Comparison of ENCODE assay signal across 20 cellular contexts in the genomic region with DNA sequence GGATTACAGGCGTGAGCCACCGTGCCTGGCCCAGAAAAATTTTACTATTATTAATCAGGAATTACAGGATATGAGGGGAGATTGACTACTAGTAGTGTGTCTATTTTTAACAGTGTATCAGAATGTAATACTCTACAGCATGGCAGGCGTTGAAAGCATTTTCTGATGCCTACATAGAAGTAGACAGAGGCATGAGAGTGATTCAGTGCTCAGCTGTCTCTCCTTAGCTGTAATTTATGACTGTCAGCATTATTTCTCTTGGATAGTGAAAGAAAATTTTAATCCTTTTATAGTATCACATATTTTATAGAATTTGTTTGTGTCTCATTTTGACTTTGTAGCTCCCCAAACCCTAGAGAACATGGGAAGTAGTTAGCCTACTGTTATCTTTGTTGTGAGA. TPM values are rescaled to one million over a fixed set of nuclear protein-coding genes. Genes with fewer than 3 reads are reported as not detected.
A peak's percentile ranks its signal among the peaks of the same experiment; 100 is the strongest.
DNase-seq lines count a peak whose midpoint lies in the region; ATAC-seq and TF ChIP-seq lines count a peak whose summit lies in the region.
"Had no signal": no experiment of that assay in that cellular context is flagged by ENCODE, and none has a peak within 500 bp of the region (broad histone marks: within the 10 kb centered on the region; RNA-seq: fewer than 3 reads in every experiment).

No MANE protein-coding gene starts in this region.

- TF ChIP-seq POLR2A in body of pancreas (IDR thresholded peaks at IDR 0.05) (no peak), vagina (IDR thresholded peaks at IDR 0.05) (no peak)

- DNase-seq in Right ventricle myocardium inferior (ENCODE audit: missing footprints) (no peak), cardiac septum (ENCODE audit: low spot score) (no peak), body of pancreas (no peak), kidney glomerular epithelial cell (lab: John Stamatoyannopoulos, UW) (peak; percentile 4), vagina (ENCODE audit: extremely low spot score in 2 of 2) (no peak)
- DNase-seq: activated CD4-positive, alpha-beta T cell treated with anti-CD3 and anti-CD28 coated beads for 4 hours; activated CD8-positive, alpha-beta memory T cell treated with anti-CD3 and anti-CD28 coated beads, Interleukin-2, amount 50 U/mL, for 48 hours; CD4-positive, alpha-beta memory T cell; effector memory CD4-positive, alpha-beta T cell; foreskin melanocyte; NCI-H1105; NCI-H2171; NCI-H82; retina; SHP77; stimulated activated CD4-positive, alpha-beta T cell treated with anti-CD3 and anti-CD28 coated beads, Interleukin-4, amount 100 ng/mL, for 24 hours; T-helper 9 cell had no signal

- peak overlapping the region in 3 of 4 donors; percentile 23 to 89 (median 82) for H3K27ac ChIP-seq in body of pancreas
- H3K27ac ChIP-seq in vagina: peak overlapping the region; percentile 60

- H3K4me1 ChIP-seq in body of pancreas (peaks cover 49% of the 10 kb centered on the region), vagina (peaks cover 35% of the 10 kb centered on the region)

- H3K36me3 ChIP-seq in body of pancreas (replicated peaks in 1 of 2; ENCODE audit: insufficient read depth in 1 of 2, low read depth in 2 of 2) (no peaks in the 10 kb centered on the region), vagina (no peaks in the 10 kb centered on the region)

- H3K9me3 ChIP-seq in body of pancreas (no peaks in the 10 kb centered on the region), vagina (no peaks in the 10 kb centered on the region)

- TF ChIP-seq CTCF in body of pancreas (IDR thresholded peaks at IDR 0.05) (no peak), vagina (IDR thresholded peaks at IDR 0.05) (no peak)

- intact Hi-C loops in Right ventricle myocardium inferior (cut with DNase I): no loop called here
- intact Hi-C loops in cardiac septum (cut with DNase I): no loop called here
- intact Hi-C loops in body of pancreas (cut with DNase I): no loop called here
- intact Hi-C loops in vagina (cut with DNase I): no loop called here

- H3K27me3 ChIP-seq in body of pancreas: no peaks in the 10 kb centered on the region
- no peaks in the 10 kb centered on the region for H3K27me3 ChIP-seq in vagina

- 95 to 96% methylated on average over 3 of the region's 3 CpGs for WGBS in body of pancreas, 2 donors

- H3K4me3 ChIP-seq in body of pancreas: no peak overlapping the region
- no peak overlapping the region for H3K4me3 ChIP-seq in vagina

- peak; percentile 53 for ATAC-seq in Right ventricle myocardium inferior
- no peak for ATAC-seq in body of pancreas
- ATAC-seq in HG03045 (IDR thresholded peaks at IDR 0.05; ENCODE audit: unreplicated experiment): no peak
- ATAC-seq in GM21723 (IDR thresholded peaks at IDR 0.05; ENCODE audit: unreplicated experiment): no peak
- no peak for ATAC-seq in GM19467 (IDR thresholded peaks at IDR 0.05; ENCODE audit: unreplicated experiment)

RNA-seq across cellular contexts. Expression of a gene that starts 20.7 kb away (rescaled TPM):
- total RNA-seq in Right ventricle myocardium inferior (10.6 TPM), cardiac septum (60.1 TPM), body of pancreas (100 to 1,000 TPM in 1 of 2 donors, 10 to 100 TPM in 1; 43.3 to 113 TPM), vagina (40.0 TPM)
- total RNA-seq: CD4-positive, alpha-beta memory T cell had no signal
